ENCODE assay signal across 1 cellular context in genomic region chr1:115975569-115976061, GRCh38.
TF ChIP-seq lines count a peak whose summit lies in the region.

No MANE protein-coding gene starts in this region.

TF ChIP-seq in HepG2, 621 proteins besides CTCF, POLR2A, EP300 and RAD21 (continued from another document):
- TF ChIP-seq, protein P1, sequence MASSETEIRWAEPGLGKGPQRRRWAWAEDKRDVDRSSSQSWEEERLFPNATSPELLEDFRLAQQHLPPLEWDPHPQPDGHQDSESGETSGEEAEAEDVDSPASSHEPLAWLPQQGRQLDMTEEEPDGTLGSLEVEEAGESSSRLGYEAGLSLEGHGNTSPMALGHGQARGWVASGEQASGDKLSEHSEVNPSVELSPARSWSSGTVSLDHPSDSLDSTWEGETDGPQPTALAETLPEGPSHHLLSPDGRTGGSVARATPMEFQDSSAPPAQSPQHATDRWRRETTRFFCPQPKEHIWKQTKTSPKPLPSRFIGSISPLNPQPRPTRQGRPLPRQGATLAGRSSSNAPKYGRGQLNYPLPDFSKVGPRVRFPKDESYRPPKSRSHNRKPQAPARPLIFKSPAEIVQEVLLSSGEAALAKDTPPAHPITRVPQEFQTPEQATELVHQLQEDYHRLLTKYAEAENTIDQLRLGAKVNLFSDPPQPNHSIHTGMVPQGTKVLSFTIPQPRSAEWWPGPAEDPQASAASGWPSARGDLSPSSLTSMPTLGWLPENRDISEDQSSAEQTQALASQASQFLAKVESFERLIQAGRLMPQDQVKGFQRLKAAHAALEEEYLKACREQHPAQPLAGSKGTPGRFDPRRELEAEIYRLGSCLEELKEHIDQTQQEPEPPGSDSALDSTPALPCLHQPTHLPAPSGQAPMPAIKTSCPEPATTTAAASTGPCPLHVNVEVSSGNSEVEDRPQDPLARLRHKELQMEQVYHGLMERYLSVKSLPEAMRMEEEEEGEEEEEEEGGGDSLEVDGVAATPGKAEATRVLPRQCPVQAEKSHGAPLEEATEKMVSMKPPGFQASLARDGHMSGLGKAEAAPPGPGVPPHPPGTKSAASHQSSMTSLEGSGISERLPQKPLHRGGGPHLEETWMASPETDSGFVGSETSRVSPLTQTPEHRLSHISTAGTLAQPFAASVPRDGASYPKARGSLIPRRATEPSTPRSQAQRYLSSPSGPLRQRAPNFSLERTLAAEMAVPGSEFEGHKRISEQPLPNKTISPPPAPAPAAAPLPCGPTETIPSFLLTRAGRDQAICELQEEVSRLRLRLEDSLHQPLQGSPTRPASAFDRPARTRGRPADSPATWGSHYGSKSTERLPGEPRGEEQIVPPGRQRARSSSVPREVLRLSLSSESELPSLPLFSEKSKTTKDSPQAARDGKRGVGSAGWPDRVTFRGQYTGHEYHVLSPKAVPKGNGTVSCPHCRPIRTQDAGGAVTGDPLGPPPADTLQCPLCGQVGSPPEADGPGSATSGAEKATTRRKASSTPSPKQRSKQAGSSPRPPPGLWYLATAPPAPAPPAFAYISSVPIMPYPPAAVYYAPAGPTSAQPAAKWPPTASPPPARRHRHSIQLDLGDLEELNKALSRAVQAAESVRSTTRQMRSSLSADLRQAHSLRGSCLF (CRISPR knock-in tag; IDR thresholded peaks at IDR 0.05; ENCODE audit: borderline replicate concordance) = no peak
